ENCODE assay signal across 1 cellular context in genomic region chr9:111909444-111909843, GRCh38.
TF ChIP-seq lines count a peak whose summit lies in the region.

No MANE protein-coding gene starts in this region.

TF ChIP-seq in IMR-90, 13 proteins besides CTCF, POLR2A, EP300 and RAD21:
- TF ChIP-seq MAFK (IDR thresholded peaks at IDR 0.05; ENCODE audit: low read depth, low read length) (no peak), RFX5 (IDR thresholded peaks at IDR 0.05; ENCODE audit: low read depth, low read length) (no peak)
